ENCODE assay signal across 25 cellular contexts in genomic region chr11:104610597-104610996, GRCh38.
"Had no signal": no experiment of that assay in that cellular context is flagged by ENCODE, and none has a peak within 500 bp of the region (broad histone marks: within the 10 kb centered on the region; RNA-seq: fewer than 3 reads in every experiment).

No MANE protein-coding gene starts in this region.

- H3K4me3 ChIP-seq: colonic mucosa, esophagus squamous epithelium, gastrocnemius medialis, heart right ventricle, left lung, lower lobe of right lung, mucosa of descending colon had no signal

- DNase-seq: colonic mucosa; cortex of kidney; effector CD8-positive, alpha-beta T cell; effector memory CD8-positive, alpha-beta T cell; endodermal cell; erythroblast; esophagus squamous epithelium; foreskin melanocyte; gastrocnemius medialis; glutamatergic neuron; head of caudate nucleus; heart right ventricle; hippocampal formation; left cardiac atrium; left lung; left ventricle myocardium superior; lower lobe of right lung; mesenchymal stem cell; mucosa of descending colon; naive B cell had no signal

- ATAC-seq: effector memory CD8-positive, alpha-beta T cell; esophagus mucosa; gastrocnemius medialis; left cardiac atrium; left lung; left ventricle myocardium superior; lower lobe of right lung; mucosa of descending colon had no signal

- H3K27me3 ChIP-seq: colonic mucosa, esophagus squamous epithelium, gastrocnemius medialis, heart right ventricle, left lung had no signal

- H3K36me3 ChIP-seq: colonic mucosa, esophagus squamous epithelium, gastrocnemius medialis, heart right ventricle, left lung, lower lobe of right lung had no signal

- H3K27ac ChIP-seq: colonic mucosa, epithelial cell of prostate, esophagus squamous epithelium, gastrocnemius medialis, lower lobe of right lung had no signal

- H3K9me3 ChIP-seq: colonic mucosa, esophagus squamous epithelium, gastrocnemius medialis, left lung, lower lobe of right lung, mucosa of descending colon had no signal

- FAIRE-seq: endometrium, islet of Langerhans, keratinocyte had no signal
